In genomic region chr10:123096452-123096851, GRCh38 we compare ENCODE assay signal across 32 cellular contexts. TPM values are rescaled to one million over a fixed set of nuclear protein-coding genes. Genes with fewer than 3 reads are reported as not detected.
"Had no signal": no experiment of that assay in that cellular context is flagged by ENCODE, and none has a peak within 500 bp of the region (broad histone marks: within the 10 kb centered on the region; RNA-seq: fewer than 3 reads in every experiment).

No MANE protein-coding gene starts in this region.

- H3K27ac ChIP-seq: Peyer's patch, VCaP had no signal

- DNase-seq: activated B cell treated with CpG ODN at 0.5 μM for 24 hours; activated CD4-positive, alpha-beta memory T cell treated with anti-CD3 and anti-CD28 coated beads, Interleukin-2, amount 10 ng/mL, durations not matched to agents 7 days and 5 days; activated CD4-positive, alpha-beta T cell treated with anti-CD3 and anti-CD28 coated beads for 1 hour; activated CD4-positive, alpha-beta T cell treated with anti-CD3 and anti-CD28 coated beads for 48 hours; activated CD8-positive, alpha-beta memory T cell treated with anti-CD3 and anti-CD28 coated beads for 24 hours; activated CD8-positive, alpha-beta memory T cell treated with anti-CD3 and anti-CD28 coated beads, Interleukin-2, amount 10 ng/mL, durations not matched to agents 7 days and 5 days; activated CD8-positive, alpha-beta memory T cell treated with anti-CD3 and anti-CD28 coated beads, Interleukin-2, amount 50 U/mL, for 48 hours; activated effector memory CD4-positive, alpha-beta T cell treated with Interleukin-2 at 50 U/mL for 16 hours; activated naive CD4-positive, alpha-beta T cell treated with anti-CD3 and anti-CD28 coated beads, Interleukin-2, amount 10 ng/mL, durations not matched to agents 7 days and 5 days; activated naive CD8-positive, alpha-beta T cell treated with anti-CD3 and anti-CD28 coated beads, Interleukin-2, amount 50 U/mL, for 24 hours; activated T-cell treated with anti-CD3 and anti-CD28 coated beads, Interleukin-2, amount 50 U/mL, for 48 hours; Karpas-422; KBM-7; NCI-H1105; NCI-H1417 treated with DMSO at 0.1 percent for 48 hours; NCI-H187 treated with DMSO at 0.1 percent for 48 hours; NCI-H2081; NCI-H2171 treated with DMSO at 0.1 percent for 48 hours; NCI-H226; NCI-H446 treated with DMSO at 0.1 percent for 48 hours; NCI-H524; NK-92 treated with Interleukin-12 subunit alpha and Interleukin-12 subunit beta, amount 100 ng/mL, for 24 hours; PC-3; Peyer's patch; RPMI8226; SW 1271; T-helper 1 cell; T-helper 2 cell; T-helper 9 cell had no signal

- H3K4me1 ChIP-seq: Peyer's patch had no signal

- H3K27me3 ChIP-seq: Peyer's patch had no signal

- H3K4me3 ChIP-seq: Peyer's patch had no signal

- H3K9me3 ChIP-seq: Peyer's patch had no signal

- ATAC-seq: activated CD8-positive, alpha-beta memory T cell treated with anti-CD3 and anti-CD28 coated beads, Interleukin-2, amount 10 ng/mL, durations not matched to agents 7 days and 5 days; activated naive CD8-positive, alpha-beta T cell treated with anti-CD3 and anti-CD28 coated beads, Interleukin-2, amount 50 U/mL, for 24 hours; PC-3 had no signal

RNA-seq across cellular contexts. Expression of gene HMX3, which starts 39.3 kb away (rescaled TPM):
- total RNA-seq: activated B cell treated with CpG ODN at 0.5 μM for 24 hours; activated CD4-positive, alpha-beta memory T cell treated with anti-CD3 and anti-CD28 coated beads, Interleukin-2, amount 10 ng/mL, durations not matched to agents 7 days and 5 days; activated CD8-positive, alpha-beta memory T cell treated with anti-CD3 and anti-CD28 coated beads, Interleukin-2, amount 10 ng/mL, durations not matched to agents 7 days and 5 days; bronchial epithelial cell; MCF 10A had no signal

RNA-seq across cellular contexts. Expression of gene HMX2, which starts 51.5 kb away (rescaled TPM):
- total RNA-seq: activated CD4-positive, alpha-beta memory T cell treated with anti-CD3 and anti-CD28 coated beads, Interleukin-2, amount 10 ng/mL, durations not matched to agents 7 days and 5 days; activated CD8-positive, alpha-beta memory T cell treated with anti-CD3 and anti-CD28 coated beads, Interleukin-2, amount 10 ng/mL, durations not matched to agents 7 days and 5 days; bronchial epithelial cell; MCF 10A; PC-3 had no signal
